1 cellular context compared by ENCODE assay signal in the genomic region with DNA sequence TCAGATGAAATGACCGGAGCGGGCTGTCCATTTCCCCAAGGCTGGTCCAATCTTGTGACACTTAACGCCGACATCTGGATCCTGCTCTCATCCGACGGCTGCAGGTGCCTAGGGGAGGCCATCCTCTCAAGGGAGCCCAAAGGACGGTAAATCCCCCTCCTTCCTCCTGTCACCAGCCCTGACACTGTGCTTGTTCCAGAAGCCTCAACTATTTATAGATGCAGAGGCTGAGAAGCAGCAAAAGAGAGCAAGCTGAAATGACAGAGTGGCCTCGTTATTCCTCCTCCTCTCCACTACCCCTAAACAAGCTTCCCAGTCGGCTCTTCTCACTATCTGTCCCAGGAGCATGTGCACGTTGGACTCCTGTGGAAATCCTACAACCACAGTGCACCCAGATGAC.
TF ChIP-seq lines count a peak whose summit lies in the region.

No MANE protein-coding gene starts in this region.

TF ChIP-seq in SK-N-SH, 30 proteins besides CTCF, POLR2A, EP300 and RAD21 (continued from another document):
- TF ChIP-seq, protein P1, sequence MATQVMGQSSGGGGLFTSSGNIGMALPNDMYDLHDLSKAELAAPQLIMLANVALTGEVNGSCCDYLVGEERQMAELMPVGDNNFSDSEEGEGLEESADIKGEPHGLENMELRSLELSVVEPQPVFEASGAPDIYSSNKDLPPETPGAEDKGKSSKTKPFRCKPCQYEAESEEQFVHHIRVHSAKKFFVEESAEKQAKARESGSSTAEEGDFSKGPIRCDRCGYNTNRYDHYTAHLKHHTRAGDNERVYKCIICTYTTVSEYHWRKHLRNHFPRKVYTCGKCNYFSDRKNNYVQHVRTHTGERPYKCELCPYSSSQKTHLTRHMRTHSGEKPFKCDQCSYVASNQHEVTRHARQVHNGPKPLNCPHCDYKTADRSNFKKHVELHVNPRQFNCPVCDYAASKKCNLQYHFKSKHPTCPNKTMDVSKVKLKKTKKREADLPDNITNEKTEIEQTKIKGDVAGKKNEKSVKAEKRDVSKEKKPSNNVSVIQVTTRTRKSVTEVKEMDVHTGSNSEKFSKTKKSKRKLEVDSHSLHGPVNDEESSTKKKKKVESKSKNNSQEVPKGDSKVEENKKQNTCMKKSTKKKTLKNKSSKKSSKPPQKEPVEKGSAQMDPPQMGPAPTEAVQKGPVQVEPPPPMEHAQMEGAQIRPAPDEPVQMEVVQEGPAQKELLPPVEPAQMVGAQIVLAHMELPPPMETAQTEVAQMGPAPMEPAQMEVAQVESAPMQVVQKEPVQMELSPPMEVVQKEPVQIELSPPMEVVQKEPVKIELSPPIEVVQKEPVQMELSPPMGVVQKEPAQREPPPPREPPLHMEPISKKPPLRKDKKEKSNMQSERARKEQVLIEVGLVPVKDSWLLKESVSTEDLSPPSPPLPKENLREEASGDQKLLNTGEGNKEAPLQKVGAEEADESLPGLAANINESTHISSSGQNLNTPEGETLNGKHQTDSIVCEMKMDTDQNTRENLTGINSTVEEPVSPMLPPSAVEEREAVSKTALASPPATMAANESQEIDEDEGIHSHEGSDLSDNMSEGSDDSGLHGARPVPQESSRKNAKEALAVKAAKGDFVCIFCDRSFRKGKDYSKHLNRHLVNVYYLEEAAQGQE (IDR thresholded peaks at IDR 0.05; ENCODE audit: low read depth, low read length), result no peak
- TF ChIP-seq, protein P2, sequence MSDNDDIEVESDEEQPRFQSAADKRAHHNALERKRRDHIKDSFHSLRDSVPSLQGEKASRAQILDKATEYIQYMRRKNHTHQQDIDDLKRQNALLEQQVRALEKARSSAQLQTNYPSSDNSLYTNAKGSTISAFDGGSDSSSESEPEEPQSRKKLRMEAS (IDR thresholded peaks at IDR 0.05; ENCODE audit: low read depth), result no peak
